Comparison of ENCODE assay signal across 1 cellular context in the genomic region with DNA sequence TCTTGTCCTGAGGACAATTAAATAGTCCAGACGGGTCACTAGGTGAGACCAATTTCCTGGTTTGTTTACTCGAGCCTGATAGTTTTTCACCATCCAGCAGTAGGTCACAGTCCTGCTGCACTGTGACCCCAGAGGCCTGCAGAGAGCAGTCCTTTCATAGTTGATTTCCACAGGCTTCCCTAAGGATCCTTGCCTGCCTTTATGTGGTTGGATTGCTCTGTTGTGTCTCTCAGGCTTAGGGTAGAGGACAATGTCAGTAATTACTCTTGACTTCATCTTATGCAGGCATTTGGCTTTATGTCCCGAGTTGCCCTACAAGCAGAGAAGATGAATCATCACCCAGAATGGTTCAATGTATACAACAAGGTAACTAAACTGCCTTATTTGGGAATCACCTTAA.
TF ChIP-seq lines count a peak whose summit lies in the region.

No MANE protein-coding gene starts in this region.

TF ChIP-seq in HepG2, 621 proteins besides CTCF, POLR2A, EP300 and RAD21 (continued from another document and continues in another):
- TF ChIP-seq, protein P1, sequence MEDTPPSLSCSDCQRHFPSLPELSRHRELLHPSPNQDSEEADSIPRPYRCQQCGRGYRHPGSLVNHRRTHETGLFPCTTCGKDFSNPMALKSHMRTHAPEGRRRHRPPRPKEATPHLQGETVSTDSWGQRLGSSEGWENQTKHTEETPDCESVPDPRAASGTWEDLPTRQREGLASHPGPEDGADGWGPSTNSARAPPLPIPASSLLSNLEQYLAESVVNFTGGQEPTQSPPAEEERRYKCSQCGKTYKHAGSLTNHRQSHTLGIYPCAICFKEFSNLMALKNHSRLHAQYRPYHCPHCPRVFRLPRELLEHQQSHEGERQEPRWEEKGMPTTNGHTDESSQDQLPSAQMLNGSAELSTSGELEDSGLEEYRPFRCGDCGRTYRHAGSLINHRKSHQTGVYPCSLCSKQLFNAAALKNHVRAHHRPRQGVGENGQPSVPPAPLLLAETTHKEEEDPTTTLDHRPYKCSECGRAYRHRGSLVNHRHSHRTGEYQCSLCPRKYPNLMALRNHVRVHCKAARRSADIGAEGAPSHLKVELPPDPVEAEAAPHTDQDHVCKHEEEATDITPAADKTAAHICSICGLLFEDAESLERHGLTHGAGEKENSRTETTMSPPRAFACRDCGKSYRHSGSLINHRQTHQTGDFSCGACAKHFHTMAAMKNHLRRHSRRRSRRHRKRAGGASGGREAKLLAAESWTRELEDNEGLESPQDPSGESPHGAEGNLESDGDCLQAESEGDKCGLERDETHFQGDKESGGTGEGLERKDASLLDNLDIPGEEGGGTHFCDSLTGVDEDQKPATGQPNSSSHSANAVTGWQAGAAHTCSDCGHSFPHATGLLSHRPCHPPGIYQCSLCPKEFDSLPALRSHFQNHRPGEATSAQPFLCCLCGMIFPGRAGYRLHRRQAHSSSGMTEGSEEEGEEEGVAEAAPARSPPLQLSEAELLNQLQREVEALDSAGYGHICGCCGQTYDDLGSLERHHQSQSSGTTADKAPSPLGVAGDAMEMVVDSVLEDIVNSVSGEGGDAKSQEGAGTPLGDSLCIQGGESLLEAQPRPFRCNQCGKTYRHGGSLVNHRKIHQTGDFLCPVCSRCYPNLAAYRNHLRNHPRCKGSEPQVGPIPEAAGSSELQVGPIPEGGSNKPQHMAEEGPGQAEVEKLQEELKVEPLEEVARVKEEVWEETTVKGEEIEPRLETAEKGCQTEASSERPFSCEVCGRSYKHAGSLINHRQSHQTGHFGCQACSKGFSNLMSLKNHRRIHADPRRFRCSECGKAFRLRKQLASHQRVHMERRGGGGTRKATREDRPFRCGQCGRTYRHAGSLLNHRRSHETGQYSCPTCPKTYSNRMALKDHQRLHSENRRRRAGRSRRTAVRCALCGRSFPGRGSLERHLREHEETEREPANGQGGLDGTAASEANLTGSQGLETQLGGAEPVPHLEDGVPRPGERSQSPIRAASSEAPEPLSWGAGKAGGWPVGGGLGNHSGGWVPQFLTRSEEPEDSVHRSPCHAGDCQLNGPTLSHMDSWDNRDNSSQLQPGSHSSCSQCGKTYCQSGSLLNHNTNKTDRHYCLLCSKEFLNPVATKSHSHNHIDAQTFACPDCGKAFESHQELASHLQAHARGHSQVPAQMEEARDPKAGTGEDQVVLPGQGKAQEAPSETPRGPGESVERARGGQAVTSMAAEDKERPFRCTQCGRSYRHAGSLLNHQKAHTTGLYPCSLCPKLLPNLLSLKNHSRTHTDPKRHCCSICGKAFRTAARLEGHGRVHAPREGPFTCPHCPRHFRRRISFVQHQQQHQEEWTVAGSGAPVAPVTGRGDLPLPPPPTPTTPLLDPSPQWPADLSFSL (CRISPR knock-in tag; IDR thresholded peaks at IDR 0.05), result no peak
- TF ChIP-seq, protein P2, sequence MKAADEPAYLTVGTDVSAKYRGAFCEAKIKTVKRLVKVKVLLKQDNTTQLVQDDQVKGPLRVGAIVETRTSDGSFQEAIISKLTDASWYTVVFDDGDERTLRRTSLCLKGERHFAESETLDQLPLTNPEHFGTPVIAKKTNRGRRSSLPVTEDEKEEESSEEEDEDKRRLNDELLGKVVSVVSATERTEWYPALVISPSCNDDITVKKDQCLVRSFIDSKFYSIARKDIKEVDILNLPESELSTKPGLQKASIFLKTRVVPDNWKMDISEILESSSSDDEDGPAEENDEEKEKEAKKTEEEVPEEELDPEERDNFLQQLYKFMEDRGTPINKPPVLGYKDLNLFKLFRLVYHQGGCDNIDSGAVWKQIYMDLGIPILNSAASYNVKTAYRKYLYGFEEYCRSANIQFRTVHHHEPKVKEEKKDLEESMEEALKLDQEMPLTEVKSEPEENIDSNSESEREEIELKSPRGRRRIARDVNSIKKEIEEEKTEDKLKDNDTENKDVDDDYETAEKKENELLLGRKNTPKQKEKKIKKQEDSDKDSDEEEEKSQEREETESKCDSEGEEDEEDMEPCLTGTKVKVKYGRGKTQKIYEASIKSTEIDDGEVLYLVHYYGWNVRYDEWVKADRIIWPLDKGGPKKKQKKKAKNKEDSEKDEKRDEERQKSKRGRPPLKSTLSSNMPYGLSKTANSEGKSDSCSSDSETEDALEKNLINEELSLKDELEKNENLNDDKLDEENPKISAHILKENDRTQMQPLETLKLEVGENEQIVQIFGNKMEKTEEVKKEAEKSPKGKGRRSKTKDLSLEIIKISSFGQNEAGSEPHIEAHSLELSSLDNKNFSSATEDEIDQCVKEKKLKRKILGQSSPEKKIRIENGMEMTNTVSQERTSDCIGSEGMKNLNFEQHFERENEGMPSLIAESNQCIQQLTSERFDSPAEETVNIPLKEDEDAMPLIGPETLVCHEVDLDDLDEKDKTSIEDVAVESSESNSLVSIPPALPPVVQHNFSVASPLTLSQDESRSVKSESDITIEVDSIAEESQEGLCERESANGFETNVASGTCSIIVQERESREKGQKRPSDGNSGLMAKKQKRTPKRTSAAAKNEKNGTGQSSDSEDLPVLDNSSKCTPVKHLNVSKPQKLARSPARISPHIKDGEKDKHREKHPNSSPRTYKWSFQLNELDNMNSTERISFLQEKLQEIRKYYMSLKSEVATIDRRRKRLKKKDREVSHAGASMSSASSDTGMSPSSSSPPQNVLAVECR (CRISPR knock-in tag; IDR thresholded peaks at IDR 0.05; ENCODE audit: borderline replicate concordance), result peak; percentile 24; the same call in 1 of the 2 replicates
- peak; percentile 89 for TF ChIP-seq NR2F6 (IDR thresholded peaks at IDR 0.05)
- TF ChIP-seq NR2F6 (CRISPR knock-in tag; IDR thresholded peaks at IDR 0.05), result peak; percentile 75
- TF ChIP-seq GATAD2A (CRISPR knock-in tag; IDR thresholded peaks at IDR 0.05), result 0 out of 2 replicates have a peak, but pooled peaks have one; percentile 16
- TF ChIP-seq, protein P3, sequence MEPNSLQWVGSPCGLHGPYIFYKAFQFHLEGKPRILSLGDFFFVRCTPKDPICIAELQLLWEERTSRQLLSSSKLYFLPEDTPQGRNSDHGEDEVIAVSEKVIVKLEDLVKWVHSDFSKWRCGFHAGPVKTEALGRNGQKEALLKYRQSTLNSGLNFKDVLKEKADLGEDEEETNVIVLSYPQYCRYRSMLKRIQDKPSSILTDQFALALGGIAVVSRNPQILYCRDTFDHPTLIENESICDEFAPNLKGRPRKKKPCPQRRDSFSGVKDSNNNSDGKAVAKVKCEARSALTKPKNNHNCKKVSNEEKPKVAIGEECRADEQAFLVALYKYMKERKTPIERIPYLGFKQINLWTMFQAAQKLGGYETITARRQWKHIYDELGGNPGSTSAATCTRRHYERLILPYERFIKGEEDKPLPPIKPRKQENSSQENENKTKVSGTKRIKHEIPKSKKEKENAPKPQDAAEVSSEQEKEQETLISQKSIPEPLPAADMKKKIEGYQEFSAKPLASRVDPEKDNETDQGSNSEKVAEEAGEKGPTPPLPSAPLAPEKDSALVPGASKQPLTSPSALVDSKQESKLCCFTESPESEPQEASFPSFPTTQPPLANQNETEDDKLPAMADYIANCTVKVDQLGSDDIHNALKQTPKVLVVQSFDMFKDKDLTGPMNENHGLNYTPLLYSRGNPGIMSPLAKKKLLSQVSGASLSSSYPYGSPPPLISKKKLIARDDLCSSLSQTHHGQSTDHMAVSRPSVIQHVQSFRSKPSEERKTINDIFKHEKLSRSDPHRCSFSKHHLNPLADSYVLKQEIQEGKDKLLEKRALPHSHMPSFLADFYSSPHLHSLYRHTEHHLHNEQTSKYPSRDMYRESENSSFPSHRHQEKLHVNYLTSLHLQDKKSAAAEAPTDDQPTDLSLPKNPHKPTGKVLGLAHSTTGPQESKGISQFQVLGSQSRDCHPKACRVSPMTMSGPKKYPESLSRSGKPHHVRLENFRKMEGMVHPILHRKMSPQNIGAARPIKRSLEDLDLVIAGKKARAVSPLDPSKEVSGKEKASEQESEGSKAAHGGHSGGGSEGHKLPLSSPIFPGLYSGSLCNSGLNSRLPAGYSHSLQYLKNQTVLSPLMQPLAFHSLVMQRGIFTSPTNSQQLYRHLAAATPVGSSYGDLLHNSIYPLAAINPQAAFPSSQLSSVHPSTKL (CRISPR knock-in tag; IDR thresholded peaks at IDR 0.05), result peak; percentile 53; the same call in 1 of the 2 replicates
- no peak for TF ChIP-seq KDM5B (CRISPR knock-in tag; IDR thresholded peaks at IDR 0.05; ENCODE audit: borderline replicate concordance)
- peak; percentile 24; the same call in 1 of the 2 replicates for TF ChIP-seq SMC3 (IDR thresholded peaks at IDR 0.05; ENCODE audit: low read length)
- no peak for TF ChIP-seq ZNF549 (CRISPR knock-in tag; IDR thresholded peaks at IDR 0.05)
- TF ChIP-seq ZNF839 (CRISPR knock-in tag; IDR thresholded peaks at IDR 0.05; ENCODE audit: borderline replicate concordance), result no peak
- TF ChIP-seq NR2F1 (CRISPR knock-in tag; IDR thresholded peaks at IDR 0.05), result peak; percentile 63 to 70; a peak in 3 of 4 replicates
- TF ChIP-seq LCORL (IDR thresholded peaks at IDR 0.05), result no peak
- 0 out of 2 replicates have a peak, but pooled peaks have one; percentile 39 for TF ChIP-seq LCORL (CRISPR knock-in tag; IDR thresholded peaks at IDR 0.05)
- TF ChIP-seq CCAR2 (optimal IDR thresholded peaks at IDR 0.05; ENCODE audit: low read depth, low read length), result no peak
- TF ChIP-seq MLLT10 (CRISPR knock-in tag; IDR thresholded peaks at IDR 0.05), result no peak
- TF ChIP-seq, protein P4, sequence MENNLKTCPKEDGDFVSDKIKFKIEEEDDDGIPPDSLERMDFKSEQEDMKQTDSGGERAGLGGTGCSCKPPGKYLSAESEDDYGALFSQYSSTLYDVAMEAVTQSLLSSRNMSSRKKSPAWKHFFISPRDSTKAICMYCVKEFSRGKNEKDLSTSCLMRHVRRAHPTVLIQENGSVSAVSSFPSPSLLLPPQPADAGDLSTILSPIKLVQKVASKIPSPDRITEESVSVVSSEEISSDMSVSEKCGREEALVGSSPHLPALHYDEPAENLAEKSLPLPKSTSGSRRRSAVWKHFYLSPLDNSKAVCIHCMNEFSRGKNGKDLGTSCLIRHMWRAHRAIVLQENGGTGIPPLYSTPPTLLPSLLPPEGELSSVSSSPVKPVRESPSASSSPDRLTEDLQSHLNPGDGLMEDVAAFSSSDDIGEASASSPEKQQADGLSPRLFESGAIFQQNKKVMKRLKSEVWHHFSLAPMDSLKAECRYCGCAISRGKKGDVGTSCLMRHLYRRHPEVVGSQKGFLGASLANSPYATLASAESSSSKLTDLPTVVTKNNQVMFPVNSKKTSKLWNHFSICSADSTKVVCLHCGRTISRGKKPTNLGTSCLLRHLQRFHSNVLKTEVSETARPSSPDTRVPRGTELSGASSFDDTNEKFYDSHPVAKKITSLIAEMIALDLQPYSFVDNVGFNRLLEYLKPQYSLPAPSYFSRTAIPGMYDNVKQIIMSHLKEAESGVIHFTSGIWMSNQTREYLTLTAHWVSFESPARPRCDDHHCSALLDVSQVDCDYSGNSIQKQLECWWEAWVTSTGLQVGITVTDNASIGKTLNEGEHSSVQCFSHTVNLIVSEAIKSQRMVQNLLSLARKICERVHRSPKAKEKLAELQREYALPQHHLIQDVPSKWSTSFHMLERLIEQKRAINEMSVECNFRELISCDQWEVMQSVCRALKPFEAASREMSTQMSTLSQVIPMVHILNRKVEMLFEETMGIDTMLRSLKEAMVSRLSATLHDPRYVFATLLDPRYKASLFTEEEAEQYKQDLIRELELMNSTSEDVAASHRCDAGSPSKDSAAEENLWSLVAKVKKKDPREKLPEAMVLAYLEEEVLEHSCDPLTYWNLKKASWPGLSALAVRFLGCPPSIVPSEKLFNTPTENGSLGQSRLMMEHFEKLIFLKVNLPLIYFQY (CRISPR knock-in tag; IDR thresholded peaks at IDR 0.05; ENCODE audit: borderline replicate concordance), result no peak
- TF ChIP-seq BHLHE40 (IDR thresholded peaks at IDR 0.05; ENCODE audit: low read length), result no peak
- TF ChIP-seq SOX13 (IDR thresholded peaks at IDR 0.05), result no peak
- peak in 1 of 2 experiments; percentile 48; a peak in 1 of 4 replicates for TF ChIP-seq SOX13 (CRISPR knock-in tag; conservative IDR thresholded peaks at IDR 0.05 in 1 of 2, IDR thresholded peaks at IDR 0.05 in 1 of 2)
- TF ChIP-seq ZNF816 (CRISPR knock-in tag; IDR thresholded peaks at IDR 0.05; ENCODE audit: borderline replicate concordance), result no peak
- no peak for TF ChIP-seq SOX6 (IDR thresholded peaks at IDR 0.05)
- TF ChIP-seq SOX6 (CRISPR knock-in tag; IDR thresholded peaks at IDR 0.05), result peak; percentile 53; the same call in 1 of the 2 replicates
- 0 out of 2 replicates have a peak, but pooled peaks have one; percentile 31 for TF ChIP-seq ELF3 (CRISPR knock-in tag; IDR thresholded peaks at IDR 0.05)
- TF ChIP-seq ZNF772 (CRISPR knock-in tag; IDR thresholded peaks at IDR 0.05), result peak; percentile 31; the same call in 1 of the 2 replicates
- peak; percentile 52; the same call in 1 of the 2 replicates for TF ChIP-seq HNF4G (IDR thresholded peaks at IDR 0.05; ENCODE audit: borderline replicate concordance, low read depth, low read length)
- no peak; the same call in 1 of the 2 replicates for TF ChIP-seq HNF4G (CRISPR knock-in tag; IDR thresholded peaks at IDR 0.05; ENCODE audit: borderline replicate concordance, low read depth)
- 0 out of 2 replicates have a peak, but pooled peaks have one; percentile 42 for TF ChIP-seq MIER3 (CRISPR knock-in tag; IDR thresholded peaks at IDR 0.05; ENCODE audit: borderline replicate concordance)
- TF ChIP-seq ISL2 (CRISPR knock-in tag; IDR thresholded peaks at IDR 0.05), result peak; percentile 32; the same call in 1 of the 2 replicates
- no peak for TF ChIP-seq ZNF562 (CRISPR knock-in tag; IDR thresholded peaks at IDR 0.05; ENCODE audit: borderline replicate concordance)
- no peak for TF ChIP-seq ZNF703 (CRISPR knock-in tag; IDR thresholded peaks at IDR 0.05; ENCODE audit: borderline replicate concordance)
- TF ChIP-seq, protein P5, sequence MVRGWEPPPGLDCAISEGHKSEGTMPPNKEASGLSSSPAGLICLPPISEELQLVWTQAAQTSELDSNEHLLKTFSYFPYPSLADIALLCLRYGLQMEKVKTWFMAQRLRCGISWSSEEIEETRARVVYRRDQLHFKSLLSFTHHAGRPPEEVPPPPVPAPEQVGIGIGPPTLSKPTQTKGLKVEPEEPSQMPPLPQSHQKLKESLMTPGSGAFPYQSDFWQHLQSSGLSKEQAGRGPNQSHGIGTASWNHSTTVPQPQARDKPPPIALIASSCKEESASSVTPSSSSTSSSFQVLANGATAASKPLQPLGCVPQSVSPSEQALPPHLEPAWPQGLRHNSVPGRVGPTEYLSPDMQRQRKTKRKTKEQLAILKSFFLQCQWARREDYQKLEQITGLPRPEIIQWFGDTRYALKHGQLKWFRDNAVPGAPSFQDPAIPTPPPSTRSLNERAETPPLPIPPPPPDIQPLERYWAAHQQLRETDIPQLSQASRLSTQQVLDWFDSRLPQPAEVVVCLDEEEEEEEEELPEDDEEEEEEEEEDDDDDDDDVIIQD (CRISPR knock-in tag; IDR thresholded peaks at IDR 0.05; ENCODE audit: low read depth), result 0 out of 2 replicates have a peak, but pooled peaks have one; percentile 48
- TF ChIP-seq RXRB (CRISPR knock-in tag; IDR thresholded peaks at IDR 0.05; ENCODE audit: borderline replicate concordance), result peak; percentile 53; the same call in 1 of the 2 replicates
- peak; percentile 29; the same call in 1 of the 2 replicates for TF ChIP-seq FOXJ3 (CRISPR knock-in tag; IDR thresholded peaks at IDR 0.05; ENCODE audit: borderline replicate concordance)
- TF ChIP-seq RARA (CRISPR knock-in tag; IDR thresholded peaks at IDR 0.05), result peak; percentile 51
- no peak for TF ChIP-seq ZFY (CRISPR knock-in tag; IDR thresholded peaks at IDR 0.05)
- TF ChIP-seq ZFX (CRISPR knock-in tag; IDR thresholded peaks at IDR 0.05; ENCODE audit: low read depth), result 0 out of 2 replicates have a peak, but pooled peaks have one; percentile 23
- peak; percentile 50; the same call in 1 of the 2 replicates for TF ChIP-seq SRF (IDR thresholded peaks at IDR 0.05; ENCODE audit: low read depth, low read length)
- peak; percentile 21; the same call in 1 of the 2 replicates for TF ChIP-seq SALL1 (CRISPR knock-in tag; IDR thresholded peaks at IDR 0.05)
- peak; percentile 64; the same call in 1 of the 2 replicates for TF ChIP-seq BCL6 (CRISPR knock-in tag; IDR thresholded peaks at IDR 0.05)
- peak; percentile 37; the same call in 1 of the 2 replicates for TF ChIP-seq FOSL2 (CRISPR knock-in tag; IDR thresholded peaks at IDR 0.05)
- no peak for TF ChIP-seq YEATS2 (CRISPR knock-in tag; IDR thresholded peaks at IDR 0.05; ENCODE audit: borderline replicate concordance)
- peak; percentile 69 for TF ChIP-seq PPARG (CRISPR knock-in tag; conservative IDR thresholded peaks at IDR 0.05)
